Comparison of ENCODE assay signal across 8 cellular contexts in genomic region chr4:159946983-159947645, GRCh38.
DNase-seq lines count a peak whose midpoint lies in the region; ATAC-seq and TF ChIP-seq lines count a peak whose summit lies in the region.

No MANE protein-coding gene starts in this region.

- no peak for ATAC-seq in activated CD8-positive, alpha-beta T cell treated with anti-CD3 and anti-CD28 coated beads for 36 hours
- no peak for ATAC-seq in activated CD8-positive, alpha-beta T cell treated with anti-CD3 and anti-CD28 coated beads, Interleukin-2, amount 10 ng/mL, durations not matched to agents 7 days and 5 days
- peak; percentile 70 for ATAC-seq in HG03066 (IDR thresholded peaks at IDR 0.05; ENCODE audit: low read depth, unreplicated experiment)

- no peak overlapping the region for H3K27ac Mint-ChIP-seq in activated CD8-positive, alpha-beta T cell treated with anti-CD3 and anti-CD28 coated beads for 36 hours
- no peak overlapping the region for H3K27ac Mint-ChIP-seq in activated CD8-positive, alpha-beta T cell treated with anti-CD3 and anti-CD28 coated beads, Interleukin-2, amount 10 ng/mL, durations not matched to agents 7 days and 5 days

- no peak overlapping the region for H3K4me3 ChIP-seq in choroid plexus epithelial cell (ENCODE audit: low read depth, low read length)

- intact Hi-C loops in activated CD8-positive, alpha-beta T cell treated with anti-CD3 and anti-CD28 coated beads for 36 hours (cut with micrococcal nuclease), result no loop called here

- H3K4me3 Mint-ChIP-seq in activated CD8-positive, alpha-beta T cell treated with anti-CD3 and anti-CD28 coated beads for 36 hours, result no peak overlapping the region
- H3K4me3 Mint-ChIP-seq in activated CD8-positive, alpha-beta T cell treated with anti-CD3 and anti-CD28 coated beads, Interleukin-2, amount 10 ng/mL, durations not matched to agents 7 days and 5 days, result no peak overlapping the region

- no peaks in the 10 kb centered on the region for H3K27me3 Mint-ChIP-seq in activated CD8-positive, alpha-beta T cell treated with anti-CD3 and anti-CD28 coated beads for 36 hours
- H3K27me3 Mint-ChIP-seq in activated CD8-positive, alpha-beta T cell treated with anti-CD3 and anti-CD28 coated beads, Interleukin-2, amount 10 ng/mL, durations not matched to agents 7 days and 5 days (ENCODE audit: low read depth), result no peaks in the 10 kb centered on the region

- no peak for DNase-seq in activated CD8-positive, alpha-beta T cell treated with anti-CD3 and anti-CD28 coated beads for 36 hours
- DNase-seq in activated CD8-positive, alpha-beta T cell treated with anti-CD3 and anti-CD28 coated beads, Interleukin-2, amount 10 ng/mL, durations not matched to agents 7 days and 5 days, result no peak
- DNase-seq in NCI-H526 (lab: John Stamatoyannopoulos, UW), result peak; percentile 30 to 72
- peak; percentile 86 for DNase-seq in choroid plexus epithelial cell (ENCODE audit: low read depth)
- peak; percentile 60 for DNase-seq in midbrain (lab: John Stamatoyannopoulos, UW)
- DNase-seq in activated effector memory CD4-positive, alpha-beta T cell treated with Interleukin-2 at 50 U/mL for 16 hours, result no peak
- no peak for DNase-seq in stimulated activated CD4-positive, alpha-beta T cell treated with anti-CD3 and anti-CD28 coated beads, Interleukin-1b, Interleukin-23, amount 100 ng/mL, for 48 hours

- H3K4me1 Mint-ChIP-seq in activated CD8-positive, alpha-beta T cell treated with anti-CD3 and anti-CD28 coated beads for 36 hours (ENCODE audit: low read depth), result no peaks in the 10 kb centered on the region
- H3K4me1 Mint-ChIP-seq in activated CD8-positive, alpha-beta T cell treated with anti-CD3 and anti-CD28 coated beads, Interleukin-2, amount 10 ng/mL, durations not matched to agents 7 days and 5 days (ENCODE audit: low read depth), result no peaks in the 10 kb centered on the region

- no peaks in the 10 kb centered on the region for H3K36me3 Mint-ChIP-seq in activated CD8-positive, alpha-beta T cell treated with anti-CD3 and anti-CD28 coated beads for 36 hours (ENCODE audit: low read depth)
- H3K36me3 Mint-ChIP-seq in activated CD8-positive, alpha-beta T cell treated with anti-CD3 and anti-CD28 coated beads, Interleukin-2, amount 10 ng/mL, durations not matched to agents 7 days and 5 days (ENCODE audit: low read depth), result no peaks in the 10 kb centered on the region

- H3K9me3 Mint-ChIP-seq in activated CD8-positive, alpha-beta T cell treated with anti-CD3 and anti-CD28 coated beads for 36 hours, result peaks cover 1% of the 10 kb centered on the region
- no peaks in the 10 kb centered on the region for H3K9me3 Mint-ChIP-seq in activated CD8-positive, alpha-beta T cell treated with anti-CD3 and anti-CD28 coated beads, Interleukin-2, amount 10 ng/mL, durations not matched to agents 7 days and 5 days (ENCODE audit: insufficient read depth)

- POLR2A ChIA-PET in activated CD8-positive, alpha-beta T cell treated with anti-CD3 and anti-CD28 coated beads for 36 hours (lab: Charles Lee), result no interaction called here
- POLR2A ChIA-PET in activated CD8-positive, alpha-beta T cell treated with anti-CD3 and anti-CD28 coated beads, Interleukin-2, amount 10 ng/mL, durations not matched to agents 7 days and 5 days (lab: Charles Lee), result no interaction called here

- peak; percentile 72 for TF ChIP-seq CTCF in activated CD8-positive, alpha-beta T cell treated with anti-CD3 and anti-CD28 coated beads for 36 hours (IDR thresholded peaks at IDR 0.05)
- TF ChIP-seq CTCF in choroid plexus epithelial cell (conservative IDR thresholded peaks at IDR 0.05; ENCODE audit: low read depth, low read length), result peak; percentile 70

- CTCF ChIA-PET in activated CD8-positive, alpha-beta T cell treated with anti-CD3 and anti-CD28 coated beads for 36 hours (lab: Charles Lee), result interaction anchor here (0.7 to 2.1 kb wide), 3 partner anchors 12 to 461 kb away, joined by 3 to 6 read pairs (median 3); no protein-coding TSS in a partner anchor
- CTCF ChIA-PET in activated CD8-positive, alpha-beta T cell treated with anti-CD3 and anti-CD28 coated beads, Interleukin-2, amount 10 ng/mL, durations not matched to agents 7 days and 5 days (lab: Charles Lee), result interaction anchor here (0.9 to 2.1 kb wide), 2 partner anchors 10 to 19 kb away, joined by 3 to 7 read pairs; no protein-coding TSS in a partner anchor

Comparison
In these comparisons a context has a peak if more than half of its experiments do, and no peak if none do; other contexts are left out.
1. DNase-seq: peak in NCI-H526 (2 of 2), choroid plexus epithelial cell (single experiment) and midbrain (single experiment); none in activated CD8-positive, alpha-beta T cell treated with anti-CD3 and anti-CD28 coated beads for 36 hours (single experiment), activated CD8-positive, alpha-beta T cell treated with anti-CD3 and anti-CD28 coated beads, Interleukin-2, amount 10 ng/mL, durations not matched to agents 7 days and 5 days (single experiment), activated effector memory CD4-positive, alpha-beta T cell treated with Interleukin-2 at 50 U/mL for 16 hours (single experiment) and stimulated activated CD4-positive, alpha-beta T cell treated with anti-CD3 and anti-CD28 coated beads, Interleukin-1b, Interleukin-23, amount 100 ng/mL, for 48 hours (single experiment).